ENCODE assay signal across 8 cellular contexts in genomic region chr12:120709976-120710804, GRCh38. TPM values are rescaled to one million over a fixed set of nuclear protein-coding genes. Genes with fewer than 3 reads are reported as not detected.
DNase-seq lines count a peak whose midpoint lies in the region; ATAC-seq, FAIRE-seq and TF ChIP-seq lines count a peak whose summit lies in the region.

Gene UNC119B (plus strand): TSS chr12:120710458. CDS start chr12:120710475, 17 bp downstream.

- peaks cover 20% of the 10 kb centered on the region for H3K36me3 Mint-ChIP-seq in nephron progenitor cell (ENCODE audit: low read depth)

- DNase-seq in Ammon's horn (ENCODE audit: low spot score) (peak; percentile 74), GM19239 (ENCODE audit: insufficient read length, low spot score) (peak; percentile 71), RWPE1 (ENCODE audit: low spot score) (peak; percentile 69), fibroblast of villous mesenchyme (ENCODE audit: low read depth) (peak; percentile 33), nephron progenitor cell (peak; percentile 87)
- peak; percentile 71 for DNase-seq in activated T-helper 9 cell treated with anti-CD3 and anti-CD28 coated beads, Interleukin-2, amount 50 U/mL, for 16 hours (ENCODE audit: low read depth)
- DNase-seq in stimulated activated naive CD8-positive, alpha-beta T cell treated with anti-CD3 and anti-CD28 coated beads, Interleukin-15, amount 100 ng/mL, for 72 hours = peak; percentile 68 to 72

- no peak for FAIRE-seq in GM19239 (lab: Jason Lieb, UNC)

- POLR2A ChIA-PET in RWPE1 (lab: Yijun Ruan, JAX; ENCODE audit: low non-redundant PET) = no interaction called here

- ATAC-seq in HG03521 (IDR thresholded peaks at IDR 0.05; ENCODE audit: unreplicated experiment) = peak; percentile 77
- peak; percentile 86 for ATAC-seq in stimulated activated naive CD8-positive, alpha-beta T cell treated with anti-CD3 and anti-CD28 coated beads, Interleukin-15, amount 100 ng/mL, for 72 hours

- no peaks in the 10 kb centered on the region for H3K27me3 Mint-ChIP-seq in nephron progenitor cell (ENCODE audit: low read depth, poor library complexity)
- no peaks in the 10 kb centered on the region for H3K27me3 Mint-ChIP-seq in stimulated activated naive CD8-positive, alpha-beta T cell treated with anti-CD3 and anti-CD28 coated beads, Interleukin-15, amount 100 ng/mL, for 72 hours

- H3K4me3 ChIP-seq in fibroblast of villous mesenchyme (ENCODE audit: low read depth, low read length) = peak within 1 kb of the TSS; percentile 79

- TF ChIP-seq CTCF in RWPE1 (conservative IDR thresholded peaks at IDR 0.05; ENCODE audit: low read depth) (no peak), fibroblast of villous mesenchyme (IDR thresholded peaks at IDR 0.05; ENCODE audit: insufficient read depth, low read depth, low read length) (no peak), nephron progenitor cell (IDR thresholded peaks at IDR 0.05) (no peak)

- peaks cover 46% of the 10 kb centered on the region for H3K4me1 Mint-ChIP-seq in nephron progenitor cell
- peaks cover 31% of the 10 kb centered on the region for H3K4me1 Mint-ChIP-seq in stimulated activated naive CD8-positive, alpha-beta T cell treated with anti-CD3 and anti-CD28 coated beads, Interleukin-15, amount 100 ng/mL, for 72 hours

- peak within 1 kb of the TSS; percentile 76 for H3K27ac ChIP-seq in RWPE1

- H3K4me3 Mint-ChIP-seq in nephron progenitor cell = peak within 1 kb of the TSS; percentile 93
- H3K4me3 Mint-ChIP-seq in stimulated activated naive CD8-positive, alpha-beta T cell treated with anti-CD3 and anti-CD28 coated beads, Interleukin-15, amount 100 ng/mL, for 72 hours = peak within 1 kb of the TSS; percentile 84 to 92

- CTCF ChIA-PET in RWPE1 (lab: Yijun Ruan, JAX) = interaction anchor here (0.5 to 0.6 kb wide), 3 partner anchors 102 to 119 kb away, joined by 3 to 4 read pairs (median 4); no protein-coding TSS in a partner anchor

- H3K9me3 Mint-ChIP-seq in nephron progenitor cell = no peaks in the 10 kb centered on the region
- no peaks in the 10 kb centered on the region for H3K9me3 Mint-ChIP-seq in stimulated activated naive CD8-positive, alpha-beta T cell treated with anti-CD3 and anti-CD28 coated beads, Interleukin-15, amount 100 ng/mL, for 72 hours

- H3K27ac Mint-ChIP-seq in nephron progenitor cell = peak within 1 kb of the TSS; percentile 72
- H3K27ac Mint-ChIP-seq in stimulated activated naive CD8-positive, alpha-beta T cell treated with anti-CD3 and anti-CD28 coated beads, Interleukin-15, amount 100 ng/mL, for 72 hours = peak within 1 kb of the TSS; percentile 90 to 91

RNA-seq across cellular contexts. Expression of gene UNC119B, which starts in this region (rescaled TPM):
- total RNA-seq in fibroblast of villous mesenchyme = 18.7 and 25.0 TPM in 2 replicates

Comparison
In these comparisons a context has a peak if more than half of its experiments do, and no peak if none do; other contexts are left out.
1. Peak in every context shown above with its lines: DNase-seq, ATAC-seq, H3K4me3 ChIP-seq and H3K27ac ChIP-seq.
2. DNase-seq: peak in every context shown above with its lines; median percentile 87 in nephron progenitor cell; 74 in Ammon's horn; 71 in GM19239; 71 in activated T-helper 9 cell treated with anti-CD3 and anti-CD28 coated beads, Interleukin-2, amount 50 U/mL, for 16 hours; 70 in stimulated activated naive CD8-positive, alpha-beta T cell treated with anti-CD3 and anti-CD28 coated beads, Interleukin-15, amount 100 ng/mL, for 72 hours; 69 in RWPE1; 33 in fibroblast of villous mesenchyme.